In genomic region chr2:15693382-15693781, GRCh38 we compare ENCODE assay signal across 23 cellular contexts.
DNase-seq lines count a peak whose midpoint lies in the region; ATAC-seq and TF ChIP-seq lines count a peak whose summit lies in the region.
"Had no signal": no experiment of that assay in that cellular context is flagged by ENCODE, and none has a peak within 500 bp of the region (broad histone marks: within the 10 kb centered on the region; RNA-seq: fewer than 3 reads in every experiment).

No MANE protein-coding gene starts in this region.

- H3F3A ChIP-seq in neural progenitor cell (ENCODE audit: low read depth), result no peaks in the 10 kb centered on the region

- H3K79me2 ChIP-seq in neural progenitor cell (ENCODE audit: low read depth), result no peaks in the 10 kb centered on the region

- no peak overlapping the region for H3K4me3 ChIP-seq in BLaER1
- no peak overlapping the region for H3K4me3 ChIP-seq in neural progenitor cell
- H3K4me3 ChIP-seq: A549, GM12878 had no signal

- H3K9ac ChIP-seq in BLaER1 (no peak overlapping the region), neural progenitor cell (no peak overlapping the region)

- H3K9me3 ChIP-seq in BLaER1, result no peaks in the 10 kb centered on the region
- no peaks in the 10 kb centered on the region for H3K9me3 ChIP-seq in neural progenitor cell (ENCODE audit: low read depth)
- H3K9me3 ChIP-seq: A549 had no signal

- no peaks in the 10 kb centered on the region for H3K9me3 Mint-ChIP-seq in neural progenitor cell
- H3K9me3 Mint-ChIP-seq: CD4-positive, alpha-beta memory T cell; CD4-positive, CD25-positive, alpha-beta regulatory T cell had no signal

- H3K4me1 Mint-ChIP-seq in neural progenitor cell, result peaks cover 22% of the 10 kb centered on the region
- H3K4me1 Mint-ChIP-seq: B cell; CD4-positive, alpha-beta memory T cell; CD4-positive, CD25-positive, alpha-beta regulatory T cell; CD8-positive, alpha-beta memory T cell had no signal

- H3K4me3 Mint-ChIP-seq in neural progenitor cell, result peak overlapping the region; percentile 16
- H3K4me3 Mint-ChIP-seq: B cell; CD14-positive monocyte; CD4-positive, alpha-beta memory T cell; CD4-positive, CD25-positive, alpha-beta regulatory T cell; CD8-positive, alpha-beta memory T cell had no signal

- no peak overlapping the region for H3K27ac ChIP-seq in BLaER1
- no peak overlapping the region for H3K27ac ChIP-seq in neural progenitor cell
- H3K27ac ChIP-seq: 22Rv1, A549 had no signal

- H3K36me3 Mint-ChIP-seq in neural progenitor cell, result no peaks in the 10 kb centered on the region
- H3K36me3 Mint-ChIP-seq: CD14-positive monocyte; CD4-positive, alpha-beta memory T cell; CD4-positive, CD25-positive, alpha-beta regulatory T cell; CD8-positive, alpha-beta memory T cell had no signal

- no peaks in the 10 kb centered on the region for H4K20me1 ChIP-seq in BLaER1
- no peaks in the 10 kb centered on the region for H4K20me1 ChIP-seq in neural progenitor cell (ENCODE audit: low read depth)

- DNase-seq in SK-N-DZ (ENCODE audit: low spot score) (peak; percentile 92), neural progenitor cell (ENCODE audit: low spot score) (no peak), GOT3 (lab: John Stamatoyannopoulos, UW) (no peak)
- DNase-seq: AML-193; C1 segment of cervical spinal cord; CD4-positive, alpha-beta memory T cell; CD4-positive, CD25-positive, alpha-beta regulatory T cell; CD8-positive, alpha-beta memory T cell; COR-L47; DMS 273 treated with DMSO at 0.1 percent for 48 hours; DMS153; DMS53; DMS79; DND-41; EL; GDM1 had no signal

- H3K27me3 ChIP-seq in BLaER1 (no peaks in the 10 kb centered on the region), neural progenitor cell (no peaks in the 10 kb centered on the region)

- no peak overlapping the region for H3K27ac Mint-ChIP-seq in neural progenitor cell
- H3K27ac Mint-ChIP-seq: B cell; CD14-positive monocyte; CD4-positive, alpha-beta memory T cell; CD4-positive, CD25-positive, alpha-beta regulatory T cell; CD8-positive, alpha-beta memory T cell had no signal

- H3K36me3 ChIP-seq in BLaER1, result no peaks in the 10 kb centered on the region
- no peaks in the 10 kb centered on the region for H3K36me3 ChIP-seq in neural progenitor cell

- ATAC-seq in HG03135 (IDR thresholded peaks at IDR 0.05; ENCODE audit: unreplicated experiment), result no peak
- ATAC-seq: A549, GM12878 had no signal

- H2AFZ ChIP-seq in neural progenitor cell (replicated peaks), result no peak overlapping the region

- peaks cover 36% of the 10 kb centered on the region for H3K4me1 ChIP-seq in BLaER1
- H3K4me1 ChIP-seq in neural progenitor cell, result peaks cover 10% of the 10 kb centered on the region
- H3K4me1 ChIP-seq: A549 had no signal

- peaks cover 12% of the 10 kb centered on the region for H3K27me3 Mint-ChIP-seq in neural progenitor cell (ENCODE audit: insufficient read depth, low read depth)
- H3K27me3 Mint-ChIP-seq: B cell; CD4-positive, CD25-positive, alpha-beta regulatory T cell had no signal

- peak overlapping the region; percentile 46; the same call in 1 of the 2 replicates for H3K4me2 ChIP-seq in BLaER1
- H3K4me2 ChIP-seq in neural progenitor cell, result no peak overlapping the region
- H3K4me2 ChIP-seq: A549 had no signal

- TF ChIP-seq CTCF in neural progenitor cell (IDR thresholded peaks at IDR 0.05), result no peak
